Comparison of ENCODE assay signal across 8 cellular contexts in genomic region chr5:134176523-134177196, GRCh38. TPM values are rescaled to one million over a fixed set of nuclear protein-coding genes. Genes with fewer than 3 reads are reported as not detected.
DNase-seq lines count a peak whose midpoint lies in the region; ATAC-seq, FAIRE-seq and TF ChIP-seq lines count a peak whose summit lies in the region.

Gene SKP1, minus strand, starts transcription at chr5:134176950. Its CDS starts 2,928 bp downstream, at chr5:134174022.

- in situ Hi-C loops in GM13977 (cut with MboI; ENCODE audit: low pct_unique_long_range_greater_than_20kb, low sequenced_read_pairs, unreplicated experiment), result no loop called here

- H3K9me3 ChIP-seq in ascending aorta (no peaks in the 10 kb centered on the region), right cardiac atrium (ENCODE audit: control insufficient read depth, low read length) (no peaks in the 10 kb centered on the region)

- TF ChIP-seq CTCF in GM13977 (IDR thresholded peaks at IDR 0.05; ENCODE audit: extremely low read depth, insufficient read depth, missing control alignments) (no peak), ascending aorta (IDR thresholded peaks at IDR 0.05) (no peak)

- ATAC-seq in HG02763 (IDR thresholded peaks at IDR 0.05; ENCODE audit: unreplicated experiment) (peak; percentile 81), right cardiac atrium (peak; percentile 90 to 92)

- FAIRE-seq in urothelium cell line (lab: Jason Lieb, UNC), result no peak

- 1% methylated on average over 83 of the region's 83 CpGs for WGBS in right cardiac atrium

- peaks cover 2 to 28% of the 10 kb centered on the region in 2 donors for H3K4me1 ChIP-seq in ascending aorta
- H3K4me1 ChIP-seq in right cardiac atrium (ENCODE audit: control insufficient read depth, insufficient read depth, low read length), result no peaks in the 10 kb centered on the region

- peaks cover 12 to 19% of the 10 kb centered on the region in 2 donors for H3K36me3 ChIP-seq in ascending aorta

- intact Hi-C loops in ascending aorta (cut with DNase I), result loop anchor here (1.0 to 2.0 kb wide), 2 partner anchors 50 to 194 kb away; partner anchors contain the start of genes PPP2CA and UBE2B
- intact Hi-C loops in right cardiac atrium (cut with DNase I), result loop anchor here in 1 of 4 donors (10.0 kb wide), 1 partner anchor 408 kb away; no protein-coding TSS in a partner anchor

- peak; percentile 92 for DNase-seq in GM13977 (ENCODE audit: low spot score)
- peak; percentile 73 for DNase-seq in NCI-H146 (lab: John Stamatoyannopoulos, UW)
- peak; percentile 67 for DNase-seq in T-helper 22 cell (ENCODE audit: low read depth)
- peak in 1 of 2 donors; percentile 86 for DNase-seq in ascending aorta (ENCODE audit: low spot score in 2 of 2)
- DNase-seq in right cardiac atrium, result peak; percentile 87 to 95 (median 94)
- DNase-seq in putamen (ENCODE audit: low spot score), result peak; percentile 82
- peak; percentile 88 for DNase-seq in urothelium cell line (ENCODE audit: low spot score)

- no peaks in the 10 kb centered on the region for H3K27me3 ChIP-seq in ascending aorta
- H3K27me3 ChIP-seq in right cardiac atrium (ENCODE audit: control insufficient read depth, insufficient read depth), result no peaks in the 10 kb centered on the region

- peak within 1 kb of the TSS; percentile 83 to 94 for H3K4me3 ChIP-seq in ascending aorta
- peak within 1 kb of the TSS; percentile 89 for H3K4me3 ChIP-seq in right cardiac atrium (ENCODE audit: low read length)

- peak within 1 kb of the TSS; percentile 95 to 99 for H3K27ac ChIP-seq in ascending aorta
- peak within 1 kb of the TSS; percentile 90 for H3K27ac ChIP-seq in right cardiac atrium (ENCODE audit: low read length)

RNA-seq across cellular contexts. Expression of gene SKP1, which starts in this region (rescaled TPM):
- total RNA-seq in ascending aorta, result 144 TPM
- total RNA-seq in right cardiac atrium, result 100 to 1,000 TPM; 459 to 523 (median 498) TPM
- polyA plus RNA-seq in right cardiac atrium, result 698 TPM
